14 cellular contexts compared by ENCODE assay signal in genomic region chr17:77916771-77917481, GRCh38. TPM values are rescaled to one million over a fixed set of nuclear protein-coding genes. Genes with fewer than 3 reads are reported as not detected.
A peak's percentile ranks its signal among the peaks of the same experiment; 100 is the strongest.
DNase-seq lines count a peak whose midpoint lies in the region; ATAC-seq and TF ChIP-seq lines count a peak whose summit lies in the region.
"Had no signal": no experiment of that assay in that cellular context is flagged by ENCODE, and none has a peak within 500 bp of the region (broad histone marks: within the 10 kb centered on the region; RNA-seq: fewer than 3 reads in every experiment).

No MANE protein-coding gene starts in this region.

- H3K9me2 ChIP-seq in Karpas-422 (replicated peaks; ENCODE audit: insufficient read depth, low read length) = no peaks in the 10 kb centered on the region

- H3K18ac ChIP-seq in mesendoderm (ENCODE audit: low read length) = no peak overlapping the region

- H2BK5ac ChIP-seq in mesendoderm (ENCODE audit: low read length) = no peak overlapping the region

- H3K4me2 ChIP-seq in BLaER1 (peak overlapping the region; percentile 67), Karpas-422 (ENCODE audit: low read depth, low read length, poor library complexity, severe bottlenecking) (peak overlapping the region; percentile 35), mesendoderm (ENCODE audit: low read length) (no peak overlapping the region)

- intact Hi-C loops in stomach (cut with DNase I; ENCODE audit: low total_unique reads) = no loop called here

- no peak overlapping the region for H2AFZ ChIP-seq in Karpas-422 (ENCODE audit: low read length)

- H4K8ac ChIP-seq in mesendoderm (ENCODE audit: low read depth, low read length) = no peak overlapping the region

- H3K9me3 ChIP-seq in BLaER1 (peaks cover 3% of the 10 kb centered on the region), Karpas-422 (ENCODE audit: low read length) (no peaks in the 10 kb centered on the region), stomach (peaks cover 0 to 4% (median 0%) of the 10 kb centered on the region in 4 donors)

- TF ChIP-seq POLR2A in stomach (IDR thresholded peaks at IDR 0.05) = no peak

- DNase-seq in Karpas-422 (peak; percentile 95), UCSD-AML1 (lab: John Stamatoyannopoulos, UW; ENCODE audit: unreplicated experiment) (peak; percentile 21), mesendoderm (no peak), EL (no peak), stomach (no peak)
- DNase-seq: activated gamma-delta T cell treated with Interleukin-2 at 50 U/mL for 16 hours; NCI-H2029 treated with DMSO at 0.1 percent for 48 hours; nephron progenitor cell; stimulated activated CD4-positive, alpha-beta T cell treated with anti-CD3 and anti-CD28 coated beads, Interleukin-4, amount 100 ng/mL, for 4 hours; T-helper 1 cell had no signal

- H2BK15ac ChIP-seq in mesendoderm (replicated peaks; ENCODE audit: low read depth) = no peak overlapping the region

- ATAC-seq in GM21381 (IDR thresholded peaks at IDR 0.05; ENCODE audit: unreplicated experiment) = no peak
- no peak for ATAC-seq in HG03439 (IDR thresholded peaks at IDR 0.05; ENCODE audit: unreplicated experiment)
- ATAC-seq: HCT116 had no signal

- no CpG with 5 or more reads among the region's 15 CpGs for WGBS in mesendoderm (ENCODE audit: extremely low coverage, insufficient coverage, low lambda C conversion rate)
- WGBS in stomach, 5 donors = 18 to 33% (median 22%) methylated on average over 15 of the region's 15 CpGs

- no peak overlapping the region for H2BK120ac ChIP-seq in mesendoderm (ENCODE audit: low read depth, low read length)

- no peak for TF ChIP-seq CTCF in stomach (IDR thresholded peaks at IDR 0.05)

- no peak overlapping the region for H3K4ac ChIP-seq in mesendoderm (ENCODE audit: low read depth, low read length)

- no peak overlapping the region for H3K23ac ChIP-seq in mesendoderm (ENCODE audit: low read length)

- H3K27ac ChIP-seq in BLaER1 (no peak overlapping the region), Karpas-422 (ENCODE audit: low read length) (no peak overlapping the region), mesendoderm (ENCODE audit: low read depth, low read length) (no peak overlapping the region), stomach (no peak overlapping the region)

- H3K79me2 ChIP-seq in Karpas-422 (ENCODE audit: low read length) (no peaks in the 10 kb centered on the region), mesendoderm (ENCODE audit: control insufficient read depth, insufficient read depth, low read length) (no peaks in the 10 kb centered on the region)

- H3K56ac ChIP-seq in mesendoderm (ENCODE audit: low read length) = peak overlapping the region; percentile 37

- H3K4me3 ChIP-seq in BLaER1 (no peak overlapping the region), Karpas-422 (ENCODE audit: low read length) (no peak overlapping the region), mesendoderm (ENCODE audit: low read length) (no peak overlapping the region), stomach (peak overlapping the region in 1 of 4 donors; percentile 8)

- H3K27me3 ChIP-seq in BLaER1 = peaks cover 46% of the 10 kb centered on the region
- peaks cover 3% of the 10 kb centered on the region; the same call in 1 of the 2 replicates for H3K27me3 ChIP-seq in Karpas-422 (ENCODE audit: low read length)
- H3K27me3 ChIP-seq in mesendoderm (ENCODE audit: insufficient read depth, low read length, poor library complexity) = no peaks in the 10 kb centered on the region
- peaks cover 0 to 83% (median 28%) of the 10 kb centered on the region in 3 donors for H3K27me3 ChIP-seq in stomach

- H3K36me3 ChIP-seq in BLaER1 = no peaks in the 10 kb centered on the region
- H3K36me3 ChIP-seq in Karpas-422 (ENCODE audit: insufficient read depth, low read length) = no peaks in the 10 kb centered on the region
- H3K36me3 ChIP-seq in mesendoderm (ENCODE audit: control insufficient read depth, insufficient read depth, low read length) = no peaks in the 10 kb centered on the region
- H3K36me3 ChIP-seq in stomach = no peaks in the 10 kb centered on the region

- peak overlapping the region; percentile 9 for H2AK5ac ChIP-seq in mesendoderm (ENCODE audit: low read length)

- TF ChIP-seq EP300 in stomach (IDR thresholded peaks at IDR 0.05) = no peak

- H3K4me1 ChIP-seq in BLaER1 (peaks cover 18% of the 10 kb centered on the region), Karpas-422 (ENCODE audit: low read length) (peaks cover 11% of the 10 kb centered on the region), mesendoderm (ENCODE audit: control insufficient read depth, low read depth, low read length) (no peaks in the 10 kb centered on the region), stomach (peaks cover 0 to 31% (median 19%) of the 10 kb centered on the region in 4 donors)

- H4K20me1 ChIP-seq in BLaER1 (no peaks in the 10 kb centered on the region), Karpas-422 (ENCODE audit: insufficient read depth, low read depth, low read length) (peaks cover 8% of the 10 kb centered on the region; the same call in 1 of the 2 replicates)

- no peak overlapping the region for H3K9ac ChIP-seq in BLaER1
- no peak overlapping the region for H3K9ac ChIP-seq in Karpas-422 (ENCODE audit: low read length)
- H3K9ac ChIP-seq in mesendoderm (ENCODE audit: low read length) = no peak overlapping the region

- no peak overlapping the region for H4K5ac ChIP-seq in mesendoderm (ENCODE audit: low read length)

- H3K79me1 ChIP-seq in mesendoderm (ENCODE audit: low read length) = no peaks in the 10 kb centered on the region

RNA-seq across cellular contexts. Expression of gene TNRC6C, which starts 41.6 kb away (rescaled TPM):
- not detected in 2 replicates for total RNA-seq in Karpas-422 (2014; rRNA removed; shearing (Covaris generic); ENCODE audit: low replicate concordance)
- polyA plus RNA-seq in mesendoderm (2013, experiment 1 of 2) = 3.7 TPM
- 3.7 TPM for polyA plus RNA-seq in mesendoderm (2013, experiment 2 of 2)
- 10 to 100 TPM in 4 of 5 donors, 1 to 10 TPM in 1; 2.9 to 64.8 (median 18.9) TPM for total RNA-seq in stomach
- polyA plus RNA-seq in stomach = 1 to 10 TPM in 2 of 3 donors, under 1 TPM in 1; 0.92 to 1.9 (median 1.8) TPM

Comparison
In these comparisons a context has a peak if more than half of its experiments do, and no peak if none do; other contexts are left out.
1. DNase-seq: peak in Karpas-422 (single experiment) and UCSD-AML1 (single experiment); none in mesendoderm (single experiment), EL (single experiment) and stomach (single experiment).